Comparison of ENCODE assay signal across 9 cellular contexts in genomic region chr7:142739927-142740492, GRCh38. TPM values are rescaled to one million over a fixed set of nuclear protein-coding genes. Genes with fewer than 3 reads are reported as not detected.
DNase-seq lines count a peak whose midpoint lies in the region; ATAC-seq and TF ChIP-seq lines count a peak whose summit lies in the region.
"Had no signal": no experiment of that assay in that cellular context is flagged by ENCODE, and none has a peak within 500 bp of the region (broad histone marks: within the 10 kb centered on the region; RNA-seq: fewer than 3 reads in every experiment).

No MANE protein-coding gene starts in this region.

- DNase-seq in CD1c-positive myeloid dendritic cell (ENCODE audit: extremely low spot score) (peak; percentile 3), T-helper 17 cell (no peak), ecto neural progenitor cell (ENCODE audit: low spot score) (no peak), nephron progenitor cell (no peak), smooth muscle cell (lab: John Stamatoyannopoulos, UW; ENCODE audit: unreplicated experiment) (no peak)
- DNase-seq in stimulated activated CD4-positive, alpha-beta T cell treated with anti-CD3 and anti-CD28 coated beads, Interleukin-4, amount 100 ng/mL, for 4 hours, result no peak

- no peaks in the 10 kb centered on the region for H3K36me3 ChIP-seq in smooth muscle cell (ENCODE audit: low read depth)

- H3K9ac ChIP-seq in smooth muscle cell (ENCODE audit: low read depth), result no peak overlapping the region

- no peak overlapping the region for H3K4me2 ChIP-seq in smooth muscle cell

- H3K27me3 Mint-ChIP-seq in T-helper 17 cell (no peaks in the 10 kb centered on the region), nephron progenitor cell (ENCODE audit: low read depth, poor library complexity) (peaks cover 26% of the 10 kb centered on the region)
- H3K27me3 Mint-ChIP-seq: dendritic cell treated with granulocyte-macrophage colony-stimulating factor and Interleukin-4, amounts not matched to agents 40 ng/mL and 50 ng/mL, for 4 days had no signal

- peak overlapping the region; percentile 41 for H3K4me3 Mint-ChIP-seq in T-helper 17 cell
- H3K4me3 Mint-ChIP-seq in nephron progenitor cell, result no peak overlapping the region
- H3K4me3 Mint-ChIP-seq: dendritic cell treated with granulocyte-macrophage colony-stimulating factor and Interleukin-4, amounts not matched to agents 40 ng/mL and 50 ng/mL, for 4 days had no signal

- H3K4me1 Mint-ChIP-seq in T-helper 17 cell, result peaks cover 2% of the 10 kb centered on the region
- H3K4me1 Mint-ChIP-seq in nephron progenitor cell, result no peaks in the 10 kb centered on the region

- H3K9me3 ChIP-seq in T-helper 17 cell (ENCODE audit: control insufficient read depth, low read length, poor library complexity, severe bottlenecking) (no peaks in the 10 kb centered on the region), smooth muscle cell (replicated peaks; ENCODE audit: low read depth) (no peaks in the 10 kb centered on the region)

- H3F3A ChIP-seq in smooth muscle cell (ENCODE audit: low read depth), result no peaks in the 10 kb centered on the region

- H3K4me1 ChIP-seq in smooth muscle cell (ENCODE audit: low read depth), result no peaks in the 10 kb centered on the region

- no peaks in the 10 kb centered on the region for H3K36me3 Mint-ChIP-seq in T-helper 17 cell (ENCODE audit: low read depth)
- no peaks in the 10 kb centered on the region for H3K36me3 Mint-ChIP-seq in nephron progenitor cell (ENCODE audit: low read depth)

- no peaks in the 10 kb centered on the region for H3K9me3 Mint-ChIP-seq in nephron progenitor cell
- H3K9me3 Mint-ChIP-seq: dendritic cell treated with granulocyte-macrophage colony-stimulating factor and Interleukin-4, amounts not matched to agents 40 ng/mL and 50 ng/mL, for 4 days had no signal

- H3K4me3 ChIP-seq in smooth muscle cell, result no peak overlapping the region

- H3K27me3 ChIP-seq in smooth muscle cell (ENCODE audit: low read depth), result no peaks in the 10 kb centered on the region

- ATAC-seq in GM18907 (IDR thresholded peaks at IDR 0.05; ENCODE audit: unreplicated experiment), result peak; percentile 96
- ATAC-seq in HG02970 (IDR thresholded peaks at IDR 0.05; ENCODE audit: low FRiP score, unreplicated experiment), result peak; percentile 78
- ATAC-seq in T-helper 17 cell, result peak; percentile 65

- 70% methylated on average over 2 of the region's 2 CpGs for WGBS in smooth muscle cell (ENCODE audit: low lambda C conversion rate)

- H3K79me2 ChIP-seq in smooth muscle cell (ENCODE audit: low read depth), result no peaks in the 10 kb centered on the region

- no peak overlapping the region for H2AFZ ChIP-seq in smooth muscle cell (ENCODE audit: low read depth)

- no peaks in the 10 kb centered on the region for H4K20me1 ChIP-seq in smooth muscle cell (ENCODE audit: low read depth)

- no peak overlapping the region for H3K27ac Mint-ChIP-seq in T-helper 17 cell
- H3K27ac Mint-ChIP-seq in nephron progenitor cell, result no peak overlapping the region
- H3K27ac Mint-ChIP-seq: dendritic cell treated with granulocyte-macrophage colony-stimulating factor and Interleukin-4, amounts not matched to agents 40 ng/mL and 50 ng/mL, for 4 days had no signal

- no peak overlapping the region for H3K27ac ChIP-seq in smooth muscle cell (ENCODE audit: low read depth)

- TF ChIP-seq CTCF in nephron progenitor cell (IDR thresholded peaks at IDR 0.05) (no peak), smooth muscle cell (IDR thresholded peaks at IDR 0.05; ENCODE audit: borderline replicate concordance, insufficient read depth, poor library complexity, severe bottlenecking) (no peak)

RNA-seq across cellular contexts. Expression of gene PRSS1, which starts 9.3 kb away (rescaled TPM):
- total RNA-seq in T-helper 17 cell, result not detected
- total RNA-seq in smooth muscle cell, result not detected in 2 replicates
- not detected in 2 replicates for polyA plus RNA-seq in smooth muscle cell

RNA-seq across cellular contexts. Expression of gene PRSS2, which starts 30.8 kb away (rescaled TPM):
- not detected for total RNA-seq in T-helper 17 cell
- total RNA-seq in smooth muscle cell, result not detected in 2 replicates
- polyA plus RNA-seq in smooth muscle cell, result not detected in 2 replicates
